Comparison of ENCODE assay signal across 1 cellular context in genomic region chr11:73330569-73331093, GRCh38.
TF ChIP-seq lines count a peak whose summit lies in the region.

No MANE protein-coding gene starts in this region.

TF ChIP-seq in HCT116, 20 proteins besides CTCF, POLR2A, EP300 and RAD21 (continued from another document):
- no peak for TF ChIP-seq ZBTB33 (IDR thresholded peaks at IDR 0.05; ENCODE audit: extremely low read depth, insufficient replicate concordance, low read length)
- no peak for TF ChIP-seq JUND (IDR thresholded peaks at IDR 0.05)
